ENCODE assay signal across 2 cellular contexts in genomic region chr17:55237826-55238196, GRCh38.
TF ChIP-seq lines count a peak whose summit lies in the region.

No MANE protein-coding gene starts in this region.

TF ChIP-seq in A549, 52 proteins besides CTCF, POLR2A, EP300 and RAD21 (continued from another document):
- TF ChIP-seq BCL3 (IDR thresholded peaks at IDR 0.05), result no peak
- TF ChIP-seq HDAC2 (IDR thresholded peaks at IDR 0.05), result no peak
- TF ChIP-seq MAFK (IDR thresholded peaks at IDR 0.05; ENCODE audit: partially characterized antibody), result no peak
- no peak for TF ChIP-seq NR3C1 (IDR thresholded peaks at IDR 0.05)
- no peak for TF ChIP-seq E2F6 (IDR thresholded peaks at IDR 0.05; ENCODE audit: borderline replicate concordance, low read depth)
- TF ChIP-seq HES2 (IDR thresholded peaks at IDR 0.05), result no peak
- no peak for TF ChIP-seq CBX8 (IDR thresholded peaks at IDR 0.05)

TF ChIP-seq in HCT116, 20 proteins besides CTCF, POLR2A, EP300 and RAD21 (continued from another document):
- TF ChIP-seq REST (IDR thresholded peaks at IDR 0.05; ENCODE audit: low read depth) (no peak), ZBTB33 (IDR thresholded peaks at IDR 0.05; ENCODE audit: extremely low read depth, insufficient replicate concordance, low read length) (no peak), JUND (IDR thresholded peaks at IDR 0.05) (no peak), ELF1 (IDR thresholded peaks at IDR 0.05; ENCODE audit: borderline replicate concordance, low read depth) (no peak), EGR1 (IDR thresholded peaks at IDR 0.05; ENCODE audit: low read depth) (no peak), ZNF274 (IDR thresholded peaks at IDR 0.05; ENCODE audit: low read depth, low read length) (no peak), MAX (IDR thresholded peaks at IDR 0.05) (no peak), POLR2AphosphoS5 (IDR thresholded peaks at IDR 0.05; ENCODE audit: low read depth, low read length) (no peak), TCF7L2 (IDR thresholded peaks at IDR 0.05; ENCODE audit: borderline replicate concordance, extremely low read depth, insufficient read depth, insufficient read length) (no peak), SIN3A (IDR thresholded peaks at IDR 0.05; ENCODE audit: low read depth) (no peak), CBX3 (IDR thresholded peaks at IDR 0.05; ENCODE audit: low read depth) (no peak), SP1 (IDR thresholded peaks at IDR 0.05; ENCODE audit: low read depth) (no peak), YY1 (IDR thresholded peaks at IDR 0.05; ENCODE audit: extremely low read depth, insufficient replicate concordance, low read depth, low read length) (no peak)
